Comparison of ENCODE assay signal across 12 cellular contexts in genomic region chr19:342128-342455, GRCh38. TPM values are rescaled to one million over a fixed set of nuclear protein-coding genes. Genes with fewer than 3 reads are reported as not detected.
DNase-seq lines count a peak whose midpoint lies in the region; FAIRE-seq and TF ChIP-seq lines count a peak whose summit lies in the region.
"Had no signal": no experiment of that assay in that cellular context is flagged by ENCODE, and none has a peak within 500 bp of the region (broad histone marks: within the 10 kb centered on the region; RNA-seq: fewer than 3 reads in every experiment).

No MANE protein-coding gene starts in this region.

- dilution Hi-C loops in keratinocyte (cut with MboI; ENCODE audit: extremely low pct_ligation_motif_present, low sequenced_read_pairs): no loop called here

- H3K4me3 Mint-ChIP-seq in activated CD4-positive, alpha-beta memory T cell treated with anti-CD3 and anti-CD28 coated beads, Interleukin-2, amount 10 ng/mL, durations not matched to agents 7 days and 5 days: peak overlapping the region; percentile 29
- no peak overlapping the region for H3K4me3 Mint-ChIP-seq in activated CD4-positive, alpha-beta memory T cell treated with anti-CD3 and anti-CD28 coated beads for 36 hours
- H3K4me3 Mint-ChIP-seq in activated T-helper 2 cell treated with anti-CD3 and anti-CD28 coated beads, Interferon-gamma antibody, Interleukin-2, Interleukin-4, amounts not matched to agents 10 μg/mL and 5 μg/mL and 100 μg/mL, durations not matched to agents 14 hours and 24 hours and 36 hours (ENCODE audit: low read depth): peak overlapping the region; percentile 43
- no peak overlapping the region for H3K4me3 Mint-ChIP-seq in activated T-helper 1 cell treated with anti-CD3 and anti-CD28 coated beads, Interleukin-12 subunit alpha, Interleukin-12 subunit beta, Interleukin-2, Interleukin-4 antibody, amounts not matched to agents 30 ng/mL and 10 ng/mL and 1 ng/mL, durations not matched to agents 14 hours and 24 hours and 36 hours

- H3K4me1 Mint-ChIP-seq in activated CD4-positive, alpha-beta memory T cell treated with anti-CD3 and anti-CD28 coated beads, Interleukin-2, amount 10 ng/mL, durations not matched to agents 7 days and 5 days: peaks cover 44% of the 10 kb centered on the region
- H3K4me1 Mint-ChIP-seq in activated CD4-positive, alpha-beta memory T cell treated with anti-CD3 and anti-CD28 coated beads for 36 hours (ENCODE audit: low read depth): peaks cover 66% of the 10 kb centered on the region
- H3K4me1 Mint-ChIP-seq in activated T-helper 2 cell treated with anti-CD3 and anti-CD28 coated beads, Interferon-gamma antibody, Interleukin-2, Interleukin-4, amounts not matched to agents 10 μg/mL and 5 μg/mL and 100 μg/mL, durations not matched to agents 14 hours and 24 hours and 36 hours (ENCODE audit: low read depth): peaks cover 51% of the 10 kb centered on the region
- H3K4me1 Mint-ChIP-seq in activated T-helper 1 cell treated with anti-CD3 and anti-CD28 coated beads, Interleukin-12 subunit alpha, Interleukin-12 subunit beta, Interleukin-2, Interleukin-4 antibody, amounts not matched to agents 30 ng/mL and 10 ng/mL and 1 ng/mL, durations not matched to agents 14 hours and 24 hours and 36 hours (ENCODE audit: low read depth): peaks cover 64% of the 10 kb centered on the region

- H3K36me3 ChIP-seq in keratinocyte (ENCODE audit: control insufficient read depth in 2 of 2, extremely low read depth in 1 of 2, insufficient read depth in 2 of 2, low read length in 2 of 2): peaks cover 2 to 16% of the 10 kb centered on the region in 2 experiments
- peaks cover 0 to 18% (median 8%) of the 10 kb centered on the region in 4 donors for H3K36me3 ChIP-seq in stomach

- H3K4me1 ChIP-seq in keratinocyte (ENCODE audit: control insufficient read depth, extremely low read depth, insufficient read depth, low read length) (peaks cover 17% of the 10 kb centered on the region), stomach (peaks cover 34 to 50% (median 41%) of the 10 kb centered on the region in 4 donors)

- H3K36me3 Mint-ChIP-seq in activated CD4-positive, alpha-beta memory T cell treated with anti-CD3 and anti-CD28 coated beads, Interleukin-2, amount 10 ng/mL, durations not matched to agents 7 days and 5 days (ENCODE audit: low read depth): peaks cover 25% of the 10 kb centered on the region
- H3K36me3 Mint-ChIP-seq in activated CD4-positive, alpha-beta memory T cell treated with anti-CD3 and anti-CD28 coated beads for 36 hours: peaks cover 14% of the 10 kb centered on the region
- H3K36me3 Mint-ChIP-seq in activated T-helper 2 cell treated with anti-CD3 and anti-CD28 coated beads, Interferon-gamma antibody, Interleukin-2, Interleukin-4, amounts not matched to agents 10 μg/mL and 5 μg/mL and 100 μg/mL, durations not matched to agents 14 hours and 24 hours and 36 hours (ENCODE audit: low read depth): peaks cover 44% of the 10 kb centered on the region
- H3K36me3 Mint-ChIP-seq in activated T-helper 1 cell treated with anti-CD3 and anti-CD28 coated beads, Interleukin-12 subunit alpha, Interleukin-12 subunit beta, Interleukin-2, Interleukin-4 antibody, amounts not matched to agents 30 ng/mL and 10 ng/mL and 1 ng/mL, durations not matched to agents 14 hours and 24 hours and 36 hours (ENCODE audit: low read depth): peaks cover 29% of the 10 kb centered on the region

- no peaks in the 10 kb centered on the region for H3K9me3 Mint-ChIP-seq in activated CD4-positive, alpha-beta memory T cell treated with anti-CD3 and anti-CD28 coated beads, Interleukin-2, amount 10 ng/mL, durations not matched to agents 7 days and 5 days
- H3K9me3 Mint-ChIP-seq in activated CD4-positive, alpha-beta memory T cell treated with anti-CD3 and anti-CD28 coated beads for 36 hours: no peaks in the 10 kb centered on the region
- peaks cover 8% of the 10 kb centered on the region for H3K9me3 Mint-ChIP-seq in activated T-helper 2 cell treated with anti-CD3 and anti-CD28 coated beads, Interferon-gamma antibody, Interleukin-2, Interleukin-4, amounts not matched to agents 10 μg/mL and 5 μg/mL and 100 μg/mL, durations not matched to agents 14 hours and 24 hours and 36 hours
- peaks cover 3% of the 10 kb centered on the region for H3K9me3 Mint-ChIP-seq in activated T-helper 1 cell treated with anti-CD3 and anti-CD28 coated beads, Interleukin-12 subunit alpha, Interleukin-12 subunit beta, Interleukin-2, Interleukin-4 antibody, amounts not matched to agents 30 ng/mL and 10 ng/mL and 1 ng/mL, durations not matched to agents 14 hours and 24 hours and 36 hours

- H3K9me3 ChIP-seq in keratinocyte (ENCODE audit: control insufficient read depth, low read depth, low read length): no peaks in the 10 kb centered on the region
- no peaks in the 10 kb centered on the region for H3K9me3 ChIP-seq in stomach

- H3K4me2 ChIP-seq in keratinocyte (ENCODE audit: control insufficient read depth, extremely low read depth, insufficient read depth, low read depth, low read length): peak overlapping the region; percentile 96

- TF ChIP-seq POLR2A in stomach (IDR thresholded peaks at IDR 0.05): no peak

- CTCF ChIA-PET in activated CD4-positive, alpha-beta memory T cell treated with anti-CD3 and anti-CD28 coated beads, Interleukin-2, amount 10 ng/mL, durations not matched to agents 7 days and 5 days (lab: Charles Lee): no interaction called here
- CTCF ChIA-PET in activated CD4-positive, alpha-beta memory T cell treated with anti-CD3 and anti-CD28 coated beads for 36 hours (lab: Charles Lee): interaction anchor here (2.1 kb wide), 1 partner anchor 164 kb away, joined by 5 read pairs; no protein-coding TSS in a partner anchor

- TF ChIP-seq EP300 in stomach (IDR thresholded peaks at IDR 0.05): no peak

- POLR2A ChIA-PET in activated CD4-positive, alpha-beta memory T cell treated with anti-CD3 and anti-CD28 coated beads, Interleukin-2, amount 10 ng/mL, durations not matched to agents 7 days and 5 days (lab: Charles Lee): no interaction called here
- POLR2A ChIA-PET in activated CD4-positive, alpha-beta memory T cell treated with anti-CD3 and anti-CD28 coated beads for 36 hours (lab: Charles Lee): no interaction called here

- intact Hi-C loops in activated CD4-positive, alpha-beta memory T cell treated with anti-CD3 and anti-CD28 coated beads for 36 hours (cut with micrococcal nuclease): no loop called here
- intact Hi-C loops in activated T-helper 2 cell treated with anti-CD3 and anti-CD28 coated beads, Interferon-gamma antibody, Interleukin-2, Interleukin-4, amounts not matched to agents 10 μg/mL and 5 μg/mL and 100 μg/mL, durations not matched to agents 14 hours and 24 hours and 36 hours (cut with micrococcal nuclease): no loop called here
- intact Hi-C loops in stomach (cut with DNase I; ENCODE audit: low total_unique reads): no loop called here
- intact Hi-C loops in activated T-helper 1 cell treated with anti-CD3 and anti-CD28 coated beads, Interleukin-12 subunit alpha, Interleukin-12 subunit beta, Interleukin-2, Interleukin-4 antibody, amounts not matched to agents 30 ng/mL and 10 ng/mL and 1 ng/mL, durations not matched to agents 14 hours and 24 hours and 36 hours (cut with micrococcal nuclease): loop anchor here (5.0 kb wide), 1 partner anchor 165 kb away; the partner anchor contains the start of gene TPGS1

- no peak for TF ChIP-seq CTCF in keratinocyte (optimal IDR thresholded peaks at IDR 0.05 in 1 of 3, IDR thresholded peaks at IDR 0.05 in 1 of 3, conservative IDR thresholded peaks at IDR 0.05 in 1 of 3; ENCODE audit: extremely low read depth in 1 of 3, insufficient read depth in 2 of 3, low read length in 3 of 3)
- TF ChIP-seq CTCF in stomach (IDR thresholded peaks at IDR 0.05): no peak

- no peak overlapping the region for H2AFZ ChIP-seq in keratinocyte (ENCODE audit: control insufficient read depth, low read length)

- peaks cover 2% of the 10 kb centered on the region for H3K9me1 ChIP-seq in keratinocyte (ENCODE audit: control insufficient read depth, extremely low read depth, insufficient read depth, low read length)

- WGBS in stomach, 5 donors: 88 to 92% (median 91%) methylated on average over 10 of the region's 10 CpGs

- H3K27ac ChIP-seq in keratinocyte (ENCODE audit: control insufficient read depth, insufficient read depth, low read length): no peak overlapping the region
- peak overlapping the region; percentile 3 to 87 (median 73) for H3K27ac ChIP-seq in stomach

- peaks cover 64% of the 10 kb centered on the region for H3K79me2 ChIP-seq in keratinocyte (ENCODE audit: control insufficient read depth, insufficient read depth, low read length)

- peaks cover 13% of the 10 kb centered on the region for H4K20me1 ChIP-seq in keratinocyte (ENCODE audit: control insufficient read depth, extremely low read depth, insufficient read depth, low read length)

- no peak for DNase-seq in activated CD4-positive, alpha-beta memory T cell treated with anti-CD3 and anti-CD28 coated beads, Interleukin-2, amount 10 ng/mL, durations not matched to agents 7 days and 5 days
- no peak for DNase-seq in activated CD4-positive, alpha-beta memory T cell treated with anti-CD3 and anti-CD28 coated beads for 36 hours
- DNase-seq in activated T-helper 2 cell treated with anti-CD3 and anti-CD28 coated beads, Interferon-gamma antibody, Interleukin-2, Interleukin-4, amounts not matched to agents 10 μg/mL and 5 μg/mL and 100 μg/mL, durations not matched to agents 14 hours and 24 hours and 36 hours (ENCODE audit: low spot score): no peak
- DNase-seq in keratinocyte (ENCODE audit: low read depth, low spot score) (no peak), stomach (no peak), SW 1271 (lab: John Stamatoyannopoulos, UW) (no peak), RCC 7860 (ENCODE audit: low spot score) (no peak)
- no peak for DNase-seq in activated T-helper 1 cell treated with anti-CD3 and anti-CD28 coated beads, Interleukin-12 subunit alpha, Interleukin-12 subunit beta, Interleukin-2, Interleukin-4 antibody, amounts not matched to agents 30 ng/mL and 10 ng/mL and 1 ng/mL, durations not matched to agents 14 hours and 24 hours and 36 hours (ENCODE audit: low spot score)
- DNase-seq: activated CD4-positive, alpha-beta T cell treated with anti-CD3 and anti-CD28 coated beads for 48 hours; BE2C; NCI-H446; stimulated activated CD4-positive, alpha-beta T cell treated with anti-CD3 and anti-CD28 coated beads, Interleukin-4, amount 100 ng/mL, for 1 hour had no signal

- H3K4me3 ChIP-seq in keratinocyte (ENCODE audit: control insufficient read depth in 2 of 3, extremely low read depth in 1 of 3, insufficient read depth in 2 of 3, low read depth in 1 of 3, low read length in 3 of 3) (peak overlapping the region in 2 of 3 experiments; percentile 58 to 74), stomach (peak overlapping the region in 2 of 4 donors; percentile 8 to 90)

- H3K27me3 ChIP-seq in keratinocyte (ENCODE audit: control insufficient read depth, extremely low read depth, insufficient read depth, low read length): no peaks in the 10 kb centered on the region
- H3K27me3 ChIP-seq in stomach: peaks cover 0 to 11% (median 0%) of the 10 kb centered on the region in 3 donors
- H3K27me3 ChIP-seq: BE2C had no signal

- H3K27ac Mint-ChIP-seq in activated CD4-positive, alpha-beta memory T cell treated with anti-CD3 and anti-CD28 coated beads, Interleukin-2, amount 10 ng/mL, durations not matched to agents 7 days and 5 days: no peak overlapping the region
- H3K27ac Mint-ChIP-seq in activated CD4-positive, alpha-beta memory T cell treated with anti-CD3 and anti-CD28 coated beads for 36 hours: no peak overlapping the region
- no peak overlapping the region for H3K27ac Mint-ChIP-seq in activated T-helper 2 cell treated with anti-CD3 and anti-CD28 coated beads, Interferon-gamma antibody, Interleukin-2, Interleukin-4, amounts not matched to agents 10 μg/mL and 5 μg/mL and 100 μg/mL, durations not matched to agents 14 hours and 24 hours and 36 hours
- H3K27ac Mint-ChIP-seq in activated T-helper 1 cell treated with anti-CD3 and anti-CD28 coated beads, Interleukin-12 subunit alpha, Interleukin-12 subunit beta, Interleukin-2, Interleukin-4 antibody, amounts not matched to agents 30 ng/mL and 10 ng/mL and 1 ng/mL, durations not matched to agents 14 hours and 24 hours and 36 hours: no peak overlapping the region

- FAIRE-seq in keratinocyte (lab: Jason Lieb, UNC) (no peak), RCC 7860 (lab: Jason Lieb, UNC) (no peak)

- no peak overlapping the region for H3K9ac ChIP-seq in keratinocyte (ENCODE audit: control insufficient read depth, extremely low read depth, insufficient read depth, low read length)

- peaks cover 5% of the 10 kb centered on the region for H3K27me3 Mint-ChIP-seq in activated CD4-positive, alpha-beta memory T cell treated with anti-CD3 and anti-CD28 coated beads, Interleukin-2, amount 10 ng/mL, durations not matched to agents 7 days and 5 days
- H3K27me3 Mint-ChIP-seq in activated CD4-positive, alpha-beta memory T cell treated with anti-CD3 and anti-CD28 coated beads for 36 hours: peaks cover 7% of the 10 kb centered on the region
- H3K27me3 Mint-ChIP-seq in activated T-helper 2 cell treated with anti-CD3 and anti-CD28 coated beads, Interferon-gamma antibody, Interleukin-2, Interleukin-4, amounts not matched to agents 10 μg/mL and 5 μg/mL and 100 μg/mL, durations not matched to agents 14 hours and 24 hours and 36 hours (ENCODE audit: low read depth): peaks cover 9% of the 10 kb centered on the region
- H3K27me3 Mint-ChIP-seq in activated T-helper 1 cell treated with anti-CD3 and anti-CD28 coated beads, Interleukin-12 subunit alpha, Interleukin-12 subunit beta, Interleukin-2, Interleukin-4 antibody, amounts not matched to agents 30 ng/mL and 10 ng/mL and 1 ng/mL, durations not matched to agents 14 hours and 24 hours and 36 hours (ENCODE audit: insufficient read depth): peaks cover 5% of the 10 kb centered on the region

RNA-seq across cellular contexts. Expression of gene MIER2, which starts 2.5 kb away (rescaled TPM):
- 10 to 100 TPM; 17.2 to 20.8 TPM for total RNA-seq in activated CD4-positive, alpha-beta memory T cell treated with anti-CD3 and anti-CD28 coated beads, Interleukin-2, amount 10 ng/mL, durations not matched to agents 7 days and 5 days
- total RNA-seq in activated CD4-positive, alpha-beta memory T cell treated with anti-CD3 and anti-CD28 coated beads for 36 hours: 10 to 100 TPM; 22.1 to 23.1 TPM
- total RNA-seq in activated T-helper 2 cell treated with anti-CD3 and anti-CD28 coated beads, Interferon-gamma antibody, Interleukin-2, Interleukin-4, amounts not matched to agents 10 μg/mL and 5 μg/mL and 100 μg/mL, durations not matched to agents 14 hours and 24 hours and 36 hours: 29.2 and 30.5 TPM in 2 replicates
- 16.3 to 21.9 TPM (median 18.4 TPM) in 3 replicates for polyA plus RNA-seq in keratinocyte
- polyA plus RNA-seq in keratinocyte (2011; ENCODE audit: low read depth): 8.0 TPM
- 14.9 and 25.7 TPM in 2 replicates for polyA plus RNA-seq in keratinocyte (2011; cell fraction: cytosol; rRNA removed)
- 40.6 and 52.6 TPM in 2 replicates for polyA plus RNA-seq in keratinocyte (2011; cell fraction: nucleus; rRNA removed)
- polyA plus RNA-seq in keratinocyte (2012; ENCODE audit: low replicate concordance): 27.5 and 36.8 TPM in 2 replicates
- polyA minus RNA-seq in keratinocyte: 41.5 to 112 TPM (median 50.4 TPM) in 3 replicates
- polyA minus RNA-seq in keratinocyte (2011; cell fraction: cytosol; rRNA and poly(A)+ RNA removed): 25.5 TPM
- 37.0 and 70.8 TPM in 2 replicates for polyA minus RNA-seq in keratinocyte (2011; cell fraction: nucleus; rRNA and poly(A)+ RNA removed)
- total RNA-seq in stomach: 10 to 100 TPM in 4 of 5 donors, 1 to 10 TPM in 1; 5.8 to 29.6 (median 13.6) TPM
- 10 to 100 TPM in 2 of 3 donors, 1 to 10 TPM in 1; 8.4 to 13.4 (median 12.1) TPM for polyA plus RNA-seq in stomach
- total RNA-seq in activated T-helper 1 cell treated with anti-CD3 and anti-CD28 coated beads, Interleukin-12 subunit alpha, Interleukin-12 subunit beta, Interleukin-2, Interleukin-4 antibody, amounts not matched to agents 30 ng/mL and 10 ng/mL and 1 ng/mL, durations not matched to agents 14 hours and 24 hours and 36 hours: 32.0 and 34.2 TPM in 2 replicates

RNA-seq across cellular contexts. Expression of gene PLPP2, which starts 50.9 kb away (rescaled TPM):
- total RNA-seq in activated CD4-positive, alpha-beta memory T cell treated with anti-CD3 and anti-CD28 coated beads, Interleukin-2, amount 10 ng/mL, durations not matched to agents 7 days and 5 days: under 1 TPM; 0.60 to 0.78 TPM
- under 1 TPM; 0.51 to 0.67 TPM for total RNA-seq in activated CD4-positive, alpha-beta memory T cell treated with anti-CD3 and anti-CD28 coated beads for 36 hours
- not detected in 2 replicates for total RNA-seq in activated T-helper 2 cell treated with anti-CD3 and anti-CD28 coated beads, Interferon-gamma antibody, Interleukin-2, Interleukin-4, amounts not matched to agents 10 μg/mL and 5 μg/mL and 100 μg/mL, durations not matched to agents 14 hours and 24 hours and 36 hours
- polyA plus RNA-seq in keratinocyte (13.4 to 45.9 TPM (median 13.6 TPM) in 3 replicates), stomach (10 to 100 TPM; 22.5 to 55.7 (median 28.4) TPM)
- polyA plus RNA-seq in keratinocyte (2011; ENCODE audit: low read depth): 2.0 TPM
- polyA plus RNA-seq in keratinocyte (2011; cell fraction: cytosol; rRNA removed): 11.5 and 24.0 TPM in 2 replicates
- polyA plus RNA-seq in keratinocyte (2011; cell fraction: nucleus; rRNA removed): 32.8 and 41.4 TPM in 2 replicates
- 17.1 and 36.3 TPM in 2 replicates for polyA plus RNA-seq in keratinocyte (2012; ENCODE audit: low replicate concordance)
- polyA minus RNA-seq in keratinocyte: 13.5 to 91.7 TPM (median 14.5 TPM) in 3 replicates
- 11.9 TPM for polyA minus RNA-seq in keratinocyte (2011; cell fraction: cytosol; rRNA and poly(A)+ RNA removed)
- polyA minus RNA-seq in keratinocyte (2011; cell fraction: nucleus; rRNA and poly(A)+ RNA removed): 12.0 and 12.7 TPM in 2 replicates
- 100 to 1,000 TPM in 1 of 5 donors, 10 to 100 TPM in 4; 22.2 to 228 (median 46.4) TPM for total RNA-seq in stomach
- 0.16 and 0.34 TPM in 2 replicates for total RNA-seq in activated T-helper 1 cell treated with anti-CD3 and anti-CD28 coated beads, Interleukin-12 subunit alpha, Interleukin-12 subunit beta, Interleukin-2, Interleukin-4 antibody, amounts not matched to agents 30 ng/mL and 10 ng/mL and 1 ng/mL, durations not matched to agents 14 hours and 24 hours and 36 hours

Comparison
In these comparisons a context has a peak if more than half of its experiments do, and no peak if none do; other contexts are left out.
1. H3K4me3 Mint-ChIP-seq: peak in activated CD4-positive, alpha-beta memory T cell treated with anti-CD3 and anti-CD28 coated beads, Interleukin-2, amount 10 ng/mL, durations not matched to agents 7 days and 5 days (single experiment) and activated T-helper 2 cell treated with anti-CD3 and anti-CD28 coated beads, Interferon-gamma antibody, Interleukin-2, Interleukin-4, amounts not matched to agents 10 μg/mL and 5 μg/mL and 100 μg/mL, durations not matched to agents 14 hours and 24 hours and 36 hours (single experiment); none in activated CD4-positive, alpha-beta memory T cell treated with anti-CD3 and anti-CD28 coated beads for 36 hours (single experiment) and activated T-helper 1 cell treated with anti-CD3 and anti-CD28 coated beads, Interleukin-12 subunit alpha, Interleukin-12 subunit beta, Interleukin-2, Interleukin-4 antibody, amounts not matched to agents 30 ng/mL and 10 ng/mL and 1 ng/mL, durations not matched to agents 14 hours and 24 hours and 36 hours (single experiment).
2. RNA of gene PLPP2, which starts 50.9 kb away (total RNA-seq): 22.2 to 228 TPM in stomach; 0.60 to 0.78 TPM in activated CD4-positive, alpha-beta memory T cell treated with anti-CD3 and anti-CD28 coated beads, Interleukin-2, amount 10 ng/mL, durations not matched to agents 7 days and 5 days, 0.51 to 0.67 TPM in activated CD4-positive, alpha-beta memory T cell treated with anti-CD3 and anti-CD28 coated beads for 36 hours, 0.16 to 0.34 TPM in activated T-helper 1 cell treated with anti-CD3 and anti-CD28 coated beads, Interleukin-12 subunit alpha, Interleukin-12 subunit beta, Interleukin-2, Interleukin-4 antibody, amounts not matched to agents 30 ng/mL and 10 ng/mL and 1 ng/mL, durations not matched to agents 14 hours and 24 hours and 36 hours and not detected in activated T-helper 2 cell treated with anti-CD3 and anti-CD28 coated beads, Interferon-gamma antibody, Interleukin-2, Interleukin-4, amounts not matched to agents 10 μg/mL and 5 μg/mL and 100 μg/mL, durations not matched to agents 14 hours and 24 hours and 36 hours; every median in the first group is over 10 times any median in the second.